26 cellular contexts compared by ENCODE assay signal in the genomic region with DNA sequence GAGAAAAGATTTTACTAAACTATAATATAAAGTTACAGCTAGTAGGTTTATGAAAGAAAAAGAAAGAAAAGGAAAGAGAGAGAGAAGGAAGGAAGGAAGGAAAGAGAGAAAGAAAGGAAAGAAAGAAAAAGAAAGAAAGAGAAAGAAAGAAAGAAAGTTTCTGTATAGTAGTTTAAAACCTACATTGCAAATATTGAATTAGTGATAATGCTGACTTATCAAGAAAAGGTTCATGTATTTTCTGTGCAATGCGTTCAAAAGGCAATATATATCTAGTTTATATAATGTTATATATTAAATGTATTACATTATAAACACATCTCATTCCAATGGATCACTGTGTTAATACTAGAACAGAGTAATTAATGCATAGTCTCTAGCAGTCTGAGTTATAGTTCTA.
"Had no signal": no experiment of that assay in that cellular context is flagged by ENCODE, and none has a peak within 500 bp of the region (broad histone marks: within the 10 kb centered on the region; RNA-seq: fewer than 3 reads in every experiment).

No MANE protein-coding gene starts in this region.

- H3K4me3 ChIP-seq: stomach, suprapubic skin, testis, thoracic aorta, thyroid gland, tibial artery, tibial nerve, transverse colon, upper lobe of left lung, upper lobe of right lung, vagina had no signal

- H3K9me3 ChIP-seq: suprapubic skin, testis, thoracic aorta, thyroid gland, upper lobe of left lung, upper lobe of right lung, vagina had no signal

- FAIRE-seq: urothelium cell line had no signal

- H3K36me3 ChIP-seq: stomach, suprapubic skin, thoracic aorta, thyroid gland, tibial artery, tibial nerve, transverse colon, upper lobe of left lung, upper lobe of right lung, vagina had no signal

- H3K27me3 ChIP-seq: stomach, suprapubic skin, testis, thyroid gland, tibial artery, tibial nerve, transverse colon, upper lobe of left lung, upper lobe of right lung, vagina had no signal

- ATAC-seq: stimulated activated effector memory CD8-positive, alpha-beta T cell treated with anti-CD3 and anti-CD28 coated beads, Interleukin-12 subunit alpha, Interleukin-12 subunit beta, amount 100 ng/mL, for 72 hours; stimulated activated memory B cell treated with anti-CD40 and anti-IgM and Interleukin-4, amounts not matched to agents 10 μg/mL and 1 μg/mL and 100 μg/mL, for 72 hours; stimulated activated naive B cell treated with anti-CD40 and anti-IgM and Interleukin-4, amounts not matched to agents 10 μg/mL and 1 μg/mL and 100 μg/mL, for 72 hours; stimulated activated naive CD8-positive, alpha-beta T cell treated with anti-CD3 and anti-CD28 coated beads, Interleukin-15, amount 100 ng/mL, for 72 hours; stimulated activated naive CD8-positive, alpha-beta T cell treated with anti-CD3 and anti-CD28 coated beads, Interleukin-15, Interleukin-2, amounts not matched to agents 100 U/mL and 50 U/mL, for 24 hours; upper lobe of right lung had no signal

- H3K27ac ChIP-seq: stomach, suprapubic skin, testis, thoracic aorta, thyroid gland, tibial artery, tibial nerve, transverse colon, upper lobe of left lung, upper lobe of right lung, vagina had no signal

- DNase-seq: stimulated activated CD4-positive, alpha-beta T cell treated with anti-CD3 and anti-CD28 coated beads, Interleukin-2, amount 100 ng/mL, for 48 hours; stimulated activated CD4-positive, alpha-beta T cell treated with anti-CD3 and anti-CD28 coated beads, Interleukin-4, amount 100 ng/mL, for 1 hour; stimulated activated CD4-positive, alpha-beta T cell treated with anti-CD3 and anti-CD28 coated beads, Interleukin-4, amount 100 ng/mL, for 24 hours; stimulated activated CD4-positive, alpha-beta T cell treated with anti-CD3 and anti-CD28 coated beads, Interleukin-4, amount 100 ng/mL, for 4 hours; stimulated activated CD8-positive, alpha-beta memory T cell treated with anti-CD3 and anti-CD28 coated beads, Interleukin-4, amount 100 ng/mL, for 48 hours; stimulated activated naive B cell treated with anti-CD40 and anti-IgM and Interleukin-4, amounts not matched to agents 10 μg/mL and 1 μg/mL and 100 μg/mL, for 72 hours; stimulated activated naive CD4-positive, alpha-beta T cell; stimulated activated naive CD4-positive, alpha-beta T cell treated with Interleukin-2 at 50 U/mL for 16 hours; stimulated activated naive CD8-positive, alpha-beta T cell treated with anti-CD3 and anti-CD28 coated beads, Interleukin-15, amount 100 ng/mL, for 72 hours; stimulated activated naive CD8-positive, alpha-beta T cell treated with anti-CD3 and anti-CD28 coated beads, Interleukin-15, Interleukin-2, amounts not matched to agents 100 U/mL and 50 U/mL, for 24 hours; stomach; substantia nigra; testis; thyroid gland; tibial artery; transverse colon; trophoblast cell; upper lobe of left lung; upper lobe of right lung had no signal

- H3K4me1 ChIP-seq: stomach, suprapubic skin, testis, thyroid gland, tibial artery, tibial nerve, transverse colon, upper lobe of left lung, upper lobe of right lung, vagina had no signal
